Comparison of ENCODE assay signal across 12 cellular contexts in the genomic region with DNA sequence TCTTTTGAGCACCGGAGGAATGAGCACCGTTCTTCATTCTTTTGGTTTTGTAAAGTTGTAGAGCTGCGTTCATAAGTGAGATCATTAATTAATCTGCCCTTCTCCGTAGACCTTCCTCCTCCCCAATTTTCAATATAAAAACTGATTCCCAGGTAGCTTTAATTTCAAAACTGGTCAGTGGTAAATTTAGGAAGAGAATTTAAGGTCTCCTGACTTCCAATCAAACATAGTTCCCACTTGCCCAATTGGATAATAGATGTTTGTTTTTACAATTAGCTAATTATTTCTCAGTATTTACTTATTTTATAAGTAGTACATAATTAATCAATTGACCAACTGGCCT. TPM values are rescaled to one million over a fixed set of nuclear protein-coding genes. Genes with fewer than 3 reads are reported as not detected.
DNase-seq lines count a peak whose midpoint lies in the region; ATAC-seq and TF ChIP-seq lines count a peak whose summit lies in the region.
"Had no signal": no experiment of that assay in that cellular context is flagged by ENCODE, and none has a peak within 500 bp of the region (broad histone marks: within the 10 kb centered on the region; RNA-seq: fewer than 3 reads in every experiment).

No MANE protein-coding gene starts in this region.

- H3K9me3 ChIP-seq in heart left ventricle, result peaks cover 0 to 3% (median 0%) of the 10 kb centered on the region in 12 donors
- no peaks in the 10 kb centered on the region for H3K9me3 ChIP-seq in right atrium auricular region
- no peaks in the 10 kb centered on the region for H3K9me3 ChIP-seq in suprapubic skin
- peaks cover 0 to 9% (median 3%) of the 10 kb centered on the region in 8 donors for H3K9me3 ChIP-seq in spleen
- H3K9me3 ChIP-seq: SJCRH30 had no signal

- no peak for TF ChIP-seq EP300 in suprapubic skin (IDR thresholded peaks at IDR 0.05)

- no peak overlapping the region for H3K27ac Mint-ChIP-seq in glutamatergic neuron (ENCODE audit: unreplicated experiment)

- H3K4me1 ChIP-seq in heart left ventricle (peaks cover 0 to 11% (median 2%) of the 10 kb centered on the region in 12 donors), right atrium auricular region (no peaks in the 10 kb centered on the region), suprapubic skin (peaks cover 13% of the 10 kb centered on the region), spleen (peaks cover 0 to 16% (median 10%) of the 10 kb centered on the region in 6 donors)

- no peaks in the 10 kb centered on the region for H3K36me3 ChIP-seq in heart left ventricle
- H3K36me3 ChIP-seq in right atrium auricular region, result no peaks in the 10 kb centered on the region
- H3K36me3 ChIP-seq in suprapubic skin, result no peaks in the 10 kb centered on the region
- H3K36me3 ChIP-seq in spleen, result no peaks in the 10 kb centered on the region
- H3K36me3 ChIP-seq: SJCRH30, tibial artery had no signal

- H3K4me3 ChIP-seq in heart left ventricle (peak overlapping the region in 7 of 12 donors; percentile 16 to 51 (median 41)), right atrium auricular region (peak overlapping the region in 1 of 2 donors; percentile 35), suprapubic skin (peak overlapping the region; percentile 32), spleen (peak overlapping the region in 2 of 8 donors; percentile 26 to 55)

- H3K4me1 Mint-ChIP-seq in glutamatergic neuron (ENCODE audit: low read depth, unreplicated experiment), result no peaks in the 10 kb centered on the region

- H3K9me3 Mint-ChIP-seq in glutamatergic neuron (ENCODE audit: unreplicated experiment), result no peaks in the 10 kb centered on the region

- TF ChIP-seq CTCF in heart left ventricle (IDR thresholded peaks at IDR 0.05) (peak in 3 of 12 donors; percentile 5 to 12 (median 8)), right atrium auricular region (IDR thresholded peaks at IDR 0.05) (peak in 1 of 2 donors; percentile 1), VCaP (conservative IDR thresholded peaks at IDR 0.05) (no peak; the same call in none of the 2 replicates), glutamatergic neuron (IDR thresholded peaks at IDR 0.05; ENCODE audit: partially characterized antibody, unreplicated experiment) (peak; percentile 37), suprapubic skin (IDR thresholded peaks at IDR 0.05) (no peak), spleen (IDR thresholded peaks at IDR 0.05 in 8 of 11, conservative IDR thresholded peaks at IDR 0.05 in 3 of 11) (peak in 4 of 11 experiments; percentile 2 to 38 (median 6))

- H3K36me3 Mint-ChIP-seq in glutamatergic neuron (ENCODE audit: unreplicated experiment), result no peaks in the 10 kb centered on the region

- peak overlapping the region in 1 of 12 donors; percentile 40 for H3K27ac ChIP-seq in heart left ventricle
- no peak overlapping the region for H3K27ac ChIP-seq in right atrium auricular region
- peak overlapping the region; percentile 47; the same call in 1 of the 2 replicates for H3K27ac ChIP-seq in VCaP
- H3K27ac ChIP-seq in suprapubic skin, result no peak overlapping the region
- no peak overlapping the region for H3K27ac ChIP-seq in spleen
- H3K27ac ChIP-seq: SJCRH30 had no signal

- ATAC-seq in heart left ventricle, result no peak

- WGBS in heart left ventricle, 4 donors, result 2 to 9% (median 3%) methylated on average over 4 of the region's 4 CpGs
- WGBS in suprapubic skin, result under 1% methylated on average over 4 of the region's 4 CpGs
- 1 to 5% (median 1%) methylated on average over 4 of the region's 4 CpGs for WGBS in spleen, 5 donors

- H3K27me3 ChIP-seq in heart left ventricle, result no peaks in the 10 kb centered on the region
- H3K27me3 ChIP-seq in right atrium auricular region, result no peaks in the 10 kb centered on the region
- no peaks in the 10 kb centered on the region for H3K27me3 ChIP-seq in suprapubic skin
- peaks cover 0 to 7% (median 0%) of the 10 kb centered on the region in 7 donors for H3K27me3 ChIP-seq in spleen (replicated peaks in 1 of 7)
- H3K27me3 ChIP-seq: SJCRH30 had no signal

- H3K27me3 Mint-ChIP-seq in glutamatergic neuron (ENCODE audit: unreplicated experiment), result peaks cover 3% of the 10 kb centered on the region

- peak overlapping the region; percentile 81 for H3K4me3 Mint-ChIP-seq in glutamatergic neuron (ENCODE audit: unreplicated experiment)

- DNase-seq in heart left ventricle (no peak), right atrium auricular region (ENCODE audit: low spot score) (no peak), glutamatergic neuron (no peak), suprapubic skin (ENCODE audit: low spot score in 2 of 2) (no peak), DMS114 treated with DMSO at 0.1 percent for 48 hours (lab: John Stamatoyannopoulos, UW; ENCODE audit: unreplicated experiment) (no peak), SKM-1 treated with dmso at 0.1 percent for 144 hours (lab: John Stamatoyannopoulos, UW; ENCODE audit: unreplicated experiment) (no peak), spleen (no peak)

- TF ChIP-seq POLR2A in heart left ventricle (IDR thresholded peaks at IDR 0.05) (no peak), suprapubic skin (IDR thresholded peaks at IDR 0.05) (no peak), spleen (IDR thresholded peaks at IDR 0.05) (no peak)

- intact Hi-C loops in heart left ventricle (cut with DNase I), result loop anchor here in 9 of 10 donors (1.0 to 5.0 kb wide), 9 partner anchors 28 to 513 kb away; a partner anchor contains a TSS
- intact Hi-C loops in spleen (cut with DNase I; ENCODE audit: low total_unique reads), result loop anchor here (5.0 kb wide), 1 partner anchor 513 kb away; no protein-coding TSS in a partner anchor

RNA-seq across cellular contexts. Expression of a gene that starts 27.2 kb away (rescaled TPM):
- 1,000 to 10,000 TPM in 2 of 9 donors, 100 to 1,000 TPM in 7; 399 to 2,225 (median 790) TPM for total RNA-seq in heart left ventricle
- polyA plus RNA-seq in heart left ventricle, result 1,000 to 10,000 TPM in 1 of 2 donors, 100 to 1,000 TPM in 1; 429 to 1,753 TPM
- total RNA-seq in right atrium auricular region, result 1,000 to 10,000 TPM in 1 of 2 donors, 100 to 1,000 TPM in 1; 612 to 1,061 TPM
- 39.0 TPM for total RNA-seq in glutamatergic neuron (ENCODE audit: unreplicated experiment)
- total RNA-seq in suprapubic skin, result 100 to 1,000 TPM; 610 to 832 (median 677) TPM
- 100 to 1,000 TPM; 166 to 250 (median 180) TPM for total RNA-seq in spleen
- polyA plus RNA-seq in spleen, result 100 to 1,000 TPM in 1 of 3 donors, 10 to 100 TPM in 2; 87.0 to 155 (median 90.7) TPM

RNA-seq across cellular contexts. Expression of a gene that starts 52.1 kb away (rescaled TPM):
- total RNA-seq in heart left ventricle (not detected), right atrium auricular region (not detected), glutamatergic neuron (ENCODE audit: unreplicated experiment) (0.39 TPM), suprapubic skin (not detected), spleen (not detected)
- polyA plus RNA-seq in heart left ventricle (not detected), spleen (not detected)
- total RNA-seq: left lobe of liver, posterior vena cava had no signal

RNA-seq across cellular contexts. Expression of a gene that starts 56.7 kb away (rescaled TPM):
- total RNA-seq in heart left ventricle (under 1 TPM in 1 of 9 donors, not detected in 8; 0.50 TPM), right atrium auricular region (not detected), glutamatergic neuron (ENCODE audit: unreplicated experiment) (not detected), suprapubic skin (not detected), spleen (not detected)
- polyA plus RNA-seq in heart left ventricle (not detected), spleen (under 1 TPM in 1 of 3 donors, not detected in 2; 0.06 TPM)
- total RNA-seq: left lobe of liver, posterior vena cava, SJCRH30 had no signal

RNA-seq across cellular contexts. Expression of a gene that starts 59.6 kb away (rescaled TPM):
- under 1 TPM in 1 of 9 donors, not detected in 8; 0.27 TPM for total RNA-seq in heart left ventricle
- not detected for polyA plus RNA-seq in heart left ventricle
- not detected for total RNA-seq in right atrium auricular region
- total RNA-seq in glutamatergic neuron (ENCODE audit: unreplicated experiment), result not detected
- total RNA-seq in suprapubic skin, result not detected
- 1 to 10 TPM in 1 of 7 donors, under 1 TPM in 1, not detected in 5; 0.72 to 2.1 TPM for total RNA-seq in spleen
- polyA plus RNA-seq in spleen, result not detected
- total RNA-seq: left lobe of liver had no signal
